ENCODE assay signal across 20 cellular contexts in genomic region chr5:133779828-133780475, GRCh38.
DNase-seq lines count a peak whose midpoint lies in the region; ATAC-seq and TF ChIP-seq lines count a peak whose summit lies in the region.
"Had no signal": no experiment of that assay in that cellular context is flagged by ENCODE, and none has a peak within 500 bp of the region (broad histone marks: within the 10 kb centered on the region; RNA-seq: fewer than 3 reads in every experiment).

No MANE protein-coding gene starts in this region.

- in situ Hi-C loops in Panc1 (cut with HindIII; ENCODE audit: low pct_unique_long_range_greater_than_20kb, low sequenced_read_pairs) = no loop called here

- ATAC-seq in Panc1 (no peak), GM18502 (IDR thresholded peaks at IDR 0.05; ENCODE audit: poor library complexity, unreplicated experiment) (no peak), GM21717 (IDR thresholded peaks at IDR 0.05; ENCODE audit: unreplicated experiment) (no peak)
- ATAC-seq: left lobe of liver had no signal

- no peak for TF ChIP-seq POLR2A in esophagus squamous epithelium (IDR thresholded peaks at IDR 0.05)

- TF ChIP-seq CTCF in DOHH2 (IDR thresholded peaks at IDR 0.05; ENCODE audit: low read depth, low read length, poor library complexity, severe bottlenecking) (peak; percentile 37), GM12874 (IDR thresholded peaks at IDR 0.05; ENCODE audit: insufficient read depth, low read depth, low read length) (peak; percentile 54), Panc1 (IDR thresholded peaks at IDR 0.05) (peak; percentile 22; the same call in 1 of the 2 replicates), esophagus squamous epithelium (IDR thresholded peaks at IDR 0.05) (peak in 1 of 6 experiments; percentile 9)

- DNase-seq in Panc1 (ENCODE audit: low read depth, low spot score) (no peak), mesendoderm (peak; percentile 33), esophagus squamous epithelium (lab: John Stamatoyannopoulos, UW) (no peak)
- DNase-seq in stimulated activated CD4-positive, alpha-beta T cell treated with anti-CD3 and anti-CD28 coated beads, Interleukin-4, amount 100 ng/mL, for 4 hours = no peak
- DNase-seq: activated CD4-positive, alpha-beta T cell treated with anti-CD3 and anti-CD28 coated beads, Interleukin-2, amount 50 U/mL, for 1 hour; activated naive CD4-positive, alpha-beta T cell treated with Interleukin-2 at 50 U/mL for 16 hours; activated T-cell treated with anti-CD3 and anti-CD28 coated beads for 4 hours; aorta; Caco-2; GDM1; NCI-H1930; NCI-H524; nucleus accumbens; stimulated activated CD4-positive, alpha-beta T cell treated with anti-CD3 and anti-CD28 coated beads, Interleukin-4, amount 100 ng/mL, for 1 hour had no signal

- no peak overlapping the region for H2BK5ac ChIP-seq in mesendoderm (ENCODE audit: low read length)

- H3K9me3 ChIP-seq in DOHH2 (ENCODE audit: control insufficient read depth, insufficient read depth, low read length) = no peaks in the 10 kb centered on the region
- no peaks in the 10 kb centered on the region for H3K9me3 ChIP-seq in Panc1 (ENCODE audit: control insufficient read depth, insufficient read depth, low read depth, low read length)
- H3K9me3 ChIP-seq in esophagus squamous epithelium = no peaks in the 10 kb centered on the region
- H3K9me3 ChIP-seq: Caco-2, thoracic aorta had no signal

- H3K56ac ChIP-seq in mesendoderm (ENCODE audit: low read length) = no peak overlapping the region

- no peaks in the 10 kb centered on the region for H3K27me3 ChIP-seq in DOHH2 (ENCODE audit: control insufficient read depth, low read length)
- H3K27me3 ChIP-seq in Panc1 (ENCODE audit: control insufficient read depth, insufficient read depth, low read length) = peaks cover 3% of the 10 kb centered on the region; the same call in 1 of the 2 replicates
- H3K27me3 ChIP-seq in mesendoderm (ENCODE audit: insufficient read depth, low read length, poor library complexity) = no peaks in the 10 kb centered on the region
- no peaks in the 10 kb centered on the region for H3K27me3 ChIP-seq in esophagus squamous epithelium

- H3K79me2 ChIP-seq in DOHH2 (ENCODE audit: control insufficient read depth, low read length) (no peaks in the 10 kb centered on the region), mesendoderm (ENCODE audit: control insufficient read depth, insufficient read depth, low read length) (no peaks in the 10 kb centered on the region)

- POLR2A ChIA-PET in Panc1 (lab: Charles Lee) = no interaction called here

- H3K4me1 ChIP-seq in DOHH2 (ENCODE audit: control insufficient read depth, low read length) (no peaks in the 10 kb centered on the region), Panc1 (ENCODE audit: control insufficient read depth, insufficient read depth, low read length) (no peaks in the 10 kb centered on the region), mesendoderm (ENCODE audit: control insufficient read depth, low read depth, low read length) (no peaks in the 10 kb centered on the region), esophagus squamous epithelium (no peaks in the 10 kb centered on the region)
- H3K4me1 ChIP-seq: Caco-2 had no signal

- H3K4me3 ChIP-seq in DOHH2 (ENCODE audit: low read length) (no peak overlapping the region), Panc1 (ENCODE audit: low read depth in 2 of 2, low read length in 2 of 2) (no peak overlapping the region), mesendoderm (ENCODE audit: low read length) (no peak overlapping the region), esophagus squamous epithelium (no peak overlapping the region)
- H3K4me3 ChIP-seq: thoracic aorta had no signal

- no peak overlapping the region for H3K18ac ChIP-seq in mesendoderm (ENCODE audit: low read length)

- H2AK5ac ChIP-seq in mesendoderm (ENCODE audit: low read length) = no peak overlapping the region

- H3K4ac ChIP-seq in mesendoderm (ENCODE audit: low read depth, low read length) = no peak overlapping the region

- H3K36me3 ChIP-seq in DOHH2 (ENCODE audit: control insufficient read depth, low read length) (no peaks in the 10 kb centered on the region), Panc1 (ENCODE audit: control insufficient read depth, insufficient read depth, low read length) (no peaks in the 10 kb centered on the region), mesendoderm (ENCODE audit: control insufficient read depth, insufficient read depth, low read length) (no peaks in the 10 kb centered on the region), esophagus squamous epithelium (no peaks in the 10 kb centered on the region)
- H3K36me3 ChIP-seq: thoracic aorta had no signal

- intact Hi-C loops in Panc1 (cut with micrococcal nuclease; ENCODE audit: unreplicated experiment) (no loop called here), esophagus squamous epithelium (cut with DNase I) (no loop called here)

- H3K79me1 ChIP-seq in mesendoderm (ENCODE audit: low read length) = no peaks in the 10 kb centered on the region

- H2BK120ac ChIP-seq in mesendoderm (ENCODE audit: low read depth, low read length) = no peak overlapping the region

- H4K8ac ChIP-seq in mesendoderm (ENCODE audit: low read depth, low read length) = no peak overlapping the region

- no peak overlapping the region for H2BK15ac ChIP-seq in mesendoderm (replicated peaks; ENCODE audit: low read depth)

- no peak overlapping the region for H4K5ac ChIP-seq in mesendoderm (ENCODE audit: low read length)

- no peaks in the 10 kb centered on the region for H3K9me2 ChIP-seq in DOHH2 (replicated peaks; ENCODE audit: control insufficient read depth, low read length)

- WGBS in mesendoderm (ENCODE audit: extremely low coverage, insufficient coverage, low lambda C conversion rate) = no CpG with 5 or more reads among the region's 8 CpGs
- 73 to 83% methylated on average over 5 to 6 of the region's 8 CpGs for WGBS in esophagus squamous epithelium, 2 donors

- no peaks in the 10 kb centered on the region for H3F3A ChIP-seq in DOHH2 (ENCODE audit: control insufficient read depth, insufficient read depth)

- no peak overlapping the region for H3K9ac ChIP-seq in mesendoderm (ENCODE audit: low read length)

- no peak overlapping the region for H3K23ac ChIP-seq in mesendoderm (ENCODE audit: low read length)

- CTCF ChIA-PET in Panc1 (lab: Charles Lee) = no interaction called here

- H3K4me2 ChIP-seq in DOHH2 (ENCODE audit: low read length) = no peak overlapping the region
- H3K4me2 ChIP-seq in mesendoderm (ENCODE audit: low read length) = no peak overlapping the region

- no TSS peak for BruUV-seq in Panc1 (replicated peaks; lab: Mats Ljungman, UMichigan)

- H3K27ac ChIP-seq in DOHH2 (ENCODE audit: low read depth, low read length) = no peak overlapping the region
- H3K27ac ChIP-seq in Panc1 (ENCODE audit: low read length) = no peak overlapping the region
- H3K27ac ChIP-seq in mesendoderm (ENCODE audit: low read depth, low read length) = no peak overlapping the region
- no peak overlapping the region for H3K27ac ChIP-seq in esophagus squamous epithelium
- H3K27ac ChIP-seq: thoracic aorta had no signal

- H4K20me1 ChIP-seq in DOHH2 (ENCODE audit: control insufficient read depth, insufficient read depth, low read depth, low read length) = no peaks in the 10 kb centered on the region
